Comparison of ENCODE assay signal across 1 cellular context in the genomic region with DNA sequence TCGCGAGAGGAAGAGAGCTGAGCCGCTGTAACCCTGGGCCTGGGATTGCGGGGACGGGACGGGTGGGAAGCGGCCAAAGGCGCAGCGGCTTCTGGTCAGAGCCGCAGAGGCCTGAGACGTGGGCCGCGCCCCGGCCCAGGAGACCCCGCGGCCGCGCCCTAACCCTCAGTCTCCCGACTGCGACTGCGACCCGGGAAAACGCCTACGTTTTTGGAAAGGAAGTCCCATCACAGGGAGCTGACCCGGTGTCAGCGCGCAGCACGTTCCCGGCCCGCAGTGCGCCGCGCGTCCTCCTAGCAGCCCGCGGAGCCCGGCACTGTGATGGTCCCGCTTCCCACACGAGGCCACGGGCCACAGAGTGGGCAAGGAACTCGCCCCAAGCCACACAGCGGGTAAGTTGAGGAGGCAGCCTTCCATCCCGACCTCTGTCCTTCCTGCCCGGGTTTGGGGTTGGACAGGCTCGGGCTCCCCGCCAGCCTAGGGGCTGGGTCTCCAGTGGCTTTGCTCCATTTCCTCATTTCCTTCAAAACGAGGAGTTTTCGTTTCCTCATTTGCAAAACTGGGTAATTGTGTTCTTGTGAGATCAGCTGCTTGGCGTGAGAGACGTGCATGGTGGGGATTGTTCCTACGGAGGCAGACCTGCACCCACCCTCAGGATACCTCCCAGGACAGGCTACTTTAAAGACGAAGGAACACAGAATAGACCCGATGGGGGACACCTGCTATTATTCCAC.
A peak's percentile ranks its signal among the peaks of the same experiment; 100 is the strongest.
TF ChIP-seq lines count a peak whose summit lies in the region.

No MANE protein-coding gene starts in this region.

TF ChIP-seq in GM12878, 131 proteins besides CTCF, POLR2A, EP300 and RAD21 (continued from another document):
- TF ChIP-seq, protein P1, sequence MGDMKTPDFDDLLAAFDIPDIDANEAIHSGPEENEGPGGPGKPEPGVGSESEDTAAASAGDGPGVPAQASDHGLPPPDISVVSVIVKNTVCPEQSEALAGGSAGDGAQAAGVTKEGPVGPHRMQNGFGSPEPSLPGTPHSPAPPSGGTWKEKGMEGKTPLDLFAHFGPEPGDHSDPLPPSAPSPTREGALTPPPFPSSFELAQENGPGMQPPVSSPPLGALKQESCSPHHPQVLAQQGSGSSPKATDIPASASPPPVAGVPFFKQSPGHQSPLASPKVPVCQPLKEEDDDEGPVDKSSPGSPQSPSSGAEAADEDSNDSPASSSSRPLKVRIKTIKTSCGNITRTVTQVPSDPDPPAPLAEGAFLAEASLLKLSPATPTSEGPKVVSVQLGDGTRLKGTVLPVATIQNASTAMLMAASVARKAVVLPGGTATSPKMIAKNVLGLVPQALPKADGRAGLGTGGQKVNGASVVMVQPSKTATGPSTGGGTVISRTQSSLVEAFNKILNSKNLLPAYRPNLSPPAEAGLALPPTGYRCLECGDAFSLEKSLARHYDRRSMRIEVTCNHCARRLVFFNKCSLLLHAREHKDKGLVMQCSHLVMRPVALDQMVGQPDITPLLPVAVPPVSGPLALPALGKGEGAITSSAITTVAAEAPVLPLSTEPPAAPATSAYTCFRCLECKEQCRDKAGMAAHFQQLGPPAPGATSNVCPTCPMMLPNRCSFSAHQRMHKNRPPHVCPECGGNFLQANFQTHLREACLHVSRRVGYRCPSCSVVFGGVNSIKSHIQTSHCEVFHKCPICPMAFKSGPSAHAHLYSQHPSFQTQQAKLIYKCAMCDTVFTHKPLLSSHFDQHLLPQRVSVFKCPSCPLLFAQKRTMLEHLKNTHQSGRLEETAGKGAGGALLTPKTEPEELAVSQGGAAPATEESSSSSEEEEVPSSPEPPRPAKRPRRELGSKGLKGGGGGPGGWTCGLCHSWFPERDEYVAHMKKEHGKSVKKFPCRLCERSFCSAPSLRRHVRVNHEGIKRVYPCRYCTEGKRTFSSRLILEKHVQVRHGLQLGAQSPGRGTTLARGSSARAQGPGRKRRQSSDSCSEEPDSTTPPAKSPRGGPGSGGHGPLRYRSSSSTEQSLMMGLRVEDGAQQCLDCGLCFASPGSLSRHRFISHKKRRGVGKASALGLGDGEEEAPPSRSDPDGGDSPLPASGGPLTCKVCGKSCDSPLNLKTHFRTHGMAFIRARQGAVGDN (IDR thresholded peaks at IDR 0.05): peak; percentile 61; the same call in 1 of the 2 replicates
- TF ChIP-seq YY1 (IDR thresholded peaks at IDR 0.05; ENCODE audit: low read depth, low read length) (no peak), IKZF2 (IDR thresholded peaks at IDR 0.05) (peak; percentile 56 to 75; a peak in 3 of 4 replicates), BCL11A (IDR thresholded peaks at IDR 0.05; ENCODE audit: low read depth, low read length) (no peak), IRF4 (IDR thresholded peaks at IDR 0.05; ENCODE audit: low read depth, low read length) (0 out of 2 replicates have a peak, but pooled peaks have one; percentile 9), DPF2 (IDR thresholded peaks at IDR 0.05) (peak; percentile 78), POU2F2 (IDR thresholded peaks at IDR 0.05; ENCODE audit: borderline replicate concordance, low read depth, low read length) (no peak), IKZF1 (conservative IDR thresholded peaks at IDR 0.05) (peak; percentile 76), MTA2 (IDR thresholded peaks at IDR 0.05; ENCODE audit: low read depth) (peak; percentile 46), SPI1 (IDR thresholded peaks at IDR 0.05; ENCODE audit: borderline replicate concordance, insufficient read depth, low read depth, low read length) (peak; percentile 93), SMARCA5 (IDR thresholded peaks at IDR 0.05) (peak; percentile 74; the same call in 1 of the 2 replicates), BRCA1 (IDR thresholded peaks at IDR 0.05; ENCODE audit: low read depth, low read length) (no peak), ZNF217 (IDR thresholded peaks at IDR 0.05) (no peak), HDAC2 (IDR thresholded peaks at IDR 0.05) (no peak), BHLHE40 (IDR thresholded peaks at IDR 0.05; ENCODE audit: borderline replicate concordance in 1 of 2, low read depth in 2 of 2, low read length in 1 of 2) (0 out of 4 replicates have a peak, but pooled peaks of 1 of the 2 experiments have one; percentile 25), RCOR1 (conservative IDR thresholded peaks at IDR 0.05; ENCODE audit: low read depth, low read length) (no peak), PAX5 (IDR thresholded peaks at IDR 0.05; ENCODE audit: borderline replicate concordance, low read depth, low read length) (no peak), KAT2A (conservative IDR thresholded peaks at IDR 0.05; ENCODE audit: control insufficient read depth, low read depth, low read length) (no peak), MEF2B (IDR thresholded peaks at IDR 0.05; ENCODE audit: partially characterized antibody, poor library complexity, severe bottlenecking) (no peak)
- TF ChIP-seq, protein P2, sequence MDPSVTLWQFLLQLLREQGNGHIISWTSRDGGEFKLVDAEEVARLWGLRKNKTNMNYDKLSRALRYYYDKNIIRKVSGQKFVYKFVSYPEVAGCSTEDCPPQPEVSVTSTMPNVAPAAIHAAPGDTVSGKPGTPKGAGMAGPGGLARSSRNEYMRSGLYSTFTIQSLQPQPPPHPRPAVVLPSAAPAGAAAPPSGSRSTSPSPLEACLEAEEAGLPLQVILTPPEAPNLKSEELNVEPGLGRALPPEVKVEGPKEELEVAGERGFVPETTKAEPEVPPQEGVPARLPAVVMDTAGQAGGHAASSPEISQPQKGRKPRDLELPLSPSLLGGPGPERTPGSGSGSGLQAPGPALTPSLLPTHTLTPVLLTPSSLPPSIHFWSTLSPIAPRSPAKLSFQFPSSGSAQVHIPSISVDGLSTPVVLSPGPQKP (IDR thresholded peaks at IDR 0.05; ENCODE audit: low read depth, low read length): no peak
- TF ChIP-seq, protein P3, sequence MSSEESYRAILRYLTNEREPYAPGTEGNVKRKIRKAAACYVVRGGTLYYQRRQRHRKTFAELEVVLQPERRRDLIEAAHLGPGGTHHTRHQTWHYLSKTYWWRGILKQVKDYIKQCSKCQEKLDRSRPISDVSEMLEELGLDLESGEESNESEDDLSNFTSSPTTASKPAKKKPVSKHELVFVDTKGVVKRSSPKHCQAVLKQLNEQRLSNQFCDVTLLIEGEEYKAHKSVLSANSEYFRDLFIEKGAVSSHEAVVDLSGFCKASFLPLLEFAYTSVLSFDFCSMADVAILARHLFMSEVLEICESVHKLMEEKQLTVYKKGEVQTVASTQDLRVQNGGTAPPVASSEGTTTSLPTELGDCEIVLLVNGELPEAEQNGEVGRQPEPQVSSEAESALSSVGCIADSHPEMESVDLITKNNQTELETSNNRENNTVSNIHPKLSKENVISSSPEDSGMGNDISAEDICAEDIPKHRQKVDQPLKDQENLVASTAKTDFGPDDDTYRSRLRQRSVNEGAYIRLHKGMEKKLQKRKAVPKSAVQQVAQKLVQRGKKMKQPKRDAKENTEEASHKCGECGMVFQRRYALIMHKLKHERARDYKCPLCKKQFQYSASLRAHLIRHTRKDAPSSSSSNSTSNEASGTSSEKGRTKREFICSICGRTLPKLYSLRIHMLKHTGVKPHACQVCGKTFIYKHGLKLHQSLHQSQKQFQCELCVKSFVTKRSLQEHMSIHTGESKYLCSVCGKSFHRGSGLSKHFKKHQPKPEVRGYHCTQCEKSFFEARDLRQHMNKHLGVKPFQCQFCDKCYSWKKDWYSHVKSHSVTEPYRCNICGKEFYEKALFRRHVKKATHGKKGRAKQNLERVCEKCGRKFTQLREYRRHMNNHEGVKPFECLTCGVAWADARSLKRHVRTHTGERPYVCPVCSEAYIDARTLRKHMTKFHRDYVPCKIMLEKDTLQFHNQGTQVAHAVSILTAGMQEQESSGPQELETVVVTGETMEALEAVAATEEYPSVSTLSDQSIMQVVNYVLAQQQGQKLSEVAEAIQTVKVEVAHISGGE (CRISPR knock-in tag; IDR thresholded peaks at IDR 0.05): no peak
- TF ChIP-seq, protein P4, sequence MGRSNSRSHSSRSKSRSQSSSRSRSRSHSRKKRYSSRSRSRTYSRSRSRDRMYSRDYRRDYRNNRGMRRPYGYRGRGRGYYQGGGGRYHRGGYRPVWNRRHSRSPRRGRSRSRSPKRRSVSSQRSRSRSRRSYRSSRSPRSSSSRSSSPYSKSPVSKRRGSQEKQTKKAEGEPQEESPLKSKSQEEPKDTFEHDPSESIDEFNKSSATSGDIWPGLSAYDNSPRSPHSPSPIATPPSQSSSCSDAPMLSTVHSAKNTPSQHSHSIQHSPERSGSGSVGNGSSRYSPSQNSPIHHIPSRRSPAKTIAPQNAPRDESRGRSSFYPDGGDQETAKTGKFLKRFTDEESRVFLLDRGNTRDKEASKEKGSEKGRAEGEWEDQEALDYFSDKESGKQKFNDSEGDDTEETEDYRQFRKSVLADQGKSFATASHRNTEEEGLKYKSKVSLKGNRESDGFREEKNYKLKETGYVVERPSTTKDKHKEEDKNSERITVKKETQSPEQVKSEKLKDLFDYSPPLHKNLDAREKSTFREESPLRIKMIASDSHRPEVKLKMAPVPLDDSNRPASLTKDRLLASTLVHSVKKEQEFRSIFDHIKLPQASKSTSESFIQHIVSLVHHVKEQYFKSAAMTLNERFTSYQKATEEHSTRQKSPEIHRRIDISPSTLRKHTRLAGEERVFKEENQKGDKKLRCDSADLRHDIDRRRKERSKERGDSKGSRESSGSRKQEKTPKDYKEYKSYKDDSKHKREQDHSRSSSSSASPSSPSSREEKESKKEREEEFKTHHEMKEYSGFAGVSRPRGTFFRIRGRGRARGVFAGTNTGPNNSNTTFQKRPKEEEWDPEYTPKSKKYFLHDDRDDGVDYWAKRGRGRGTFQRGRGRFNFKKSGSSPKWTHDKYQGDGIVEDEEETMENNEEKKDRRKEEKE (IDR thresholded peaks at IDR 0.05): no peak
- TF ChIP-seq, protein P5, sequence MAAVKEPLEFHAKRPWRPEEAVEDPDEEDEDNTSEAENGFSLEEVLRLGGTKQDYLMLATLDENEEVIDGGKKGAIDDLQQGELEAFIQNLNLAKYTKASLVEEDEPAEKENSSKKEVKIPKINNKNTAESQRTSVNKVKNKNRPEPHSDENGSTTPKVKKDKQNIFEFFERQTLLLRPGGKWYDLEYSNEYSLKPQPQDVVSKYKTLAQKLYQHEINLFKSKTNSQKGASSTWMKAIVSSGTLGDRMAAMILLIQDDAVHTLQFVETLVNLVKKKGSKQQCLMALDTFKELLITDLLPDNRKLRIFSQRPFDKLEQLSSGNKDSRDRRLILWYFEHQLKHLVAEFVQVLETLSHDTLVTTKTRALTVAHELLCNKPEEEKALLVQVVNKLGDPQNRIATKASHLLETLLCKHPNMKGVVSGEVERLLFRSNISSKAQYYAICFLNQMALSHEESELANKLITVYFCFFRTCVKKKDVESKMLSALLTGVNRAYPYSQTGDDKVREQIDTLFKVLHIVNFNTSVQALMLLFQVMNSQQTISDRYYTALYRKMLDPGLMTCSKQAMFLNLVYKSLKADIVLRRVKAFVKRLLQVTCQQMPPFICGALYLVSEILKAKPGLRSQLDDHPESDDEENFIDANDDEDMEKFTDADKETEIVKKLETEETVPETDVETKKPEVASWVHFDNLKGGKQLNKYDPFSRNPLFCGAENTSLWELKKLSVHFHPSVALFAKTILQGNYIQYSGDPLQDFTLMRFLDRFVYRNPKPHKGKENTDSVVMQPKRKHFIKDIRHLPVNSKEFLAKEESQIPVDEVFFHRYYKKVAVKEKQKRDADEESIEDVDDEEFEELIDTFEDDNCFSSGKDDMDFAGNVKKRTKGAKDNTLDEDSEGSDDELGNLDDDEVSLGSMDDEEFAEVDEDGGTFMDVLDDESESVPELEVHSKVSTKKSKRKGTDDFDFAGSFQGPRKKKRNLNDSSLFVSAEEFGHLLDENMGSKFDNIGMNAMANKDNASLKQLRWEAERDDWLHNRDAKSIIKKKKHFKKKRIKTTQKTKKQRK (IDR thresholded peaks at IDR 0.05; ENCODE audit: low read depth, low read length): no peak
